18 cellular contexts compared by ENCODE assay signal in the genomic region with DNA sequence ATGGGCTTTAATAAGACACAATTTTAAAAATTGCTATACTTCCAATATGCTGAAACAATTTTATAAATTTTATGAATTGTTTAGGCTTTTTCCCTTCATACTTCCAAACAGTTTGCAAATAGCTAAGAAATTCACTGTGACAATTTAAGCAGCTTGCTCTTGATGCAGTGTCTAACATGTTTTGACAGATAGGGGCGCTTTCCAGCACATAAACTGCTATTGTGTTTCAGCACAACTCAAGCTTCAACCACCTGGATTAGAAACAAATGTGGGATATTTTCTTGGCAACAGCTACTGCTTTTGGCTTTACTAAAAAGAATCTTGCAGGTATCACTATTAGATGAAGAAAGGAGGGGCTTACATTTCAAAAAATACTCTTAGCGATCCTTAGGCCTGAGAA.
A peak's percentile ranks its signal among the peaks of the same experiment; 100 is the strongest.
DNase-seq lines count a peak whose midpoint lies in the region; ATAC-seq, FAIRE-seq and TF ChIP-seq lines count a peak whose summit lies in the region.
"Had no signal": no experiment of that assay in that cellular context is flagged by ENCODE, and none has a peak within 500 bp of the region (broad histone marks: within the 10 kb centered on the region; RNA-seq: fewer than 3 reads in every experiment).

No MANE protein-coding gene starts in this region.

- CTCF ChIA-PET in activated CD8-positive, alpha-beta memory T cell treated with anti-CD3 and anti-CD28 coated beads, Interleukin-2, amount 10 ng/mL, durations not matched to agents 7 days and 5 days (lab: Charles Lee) = no interaction called here

- H3K36me3 ChIP-seq in GM23338 (ENCODE audit: insufficient read depth) (no peaks in the 10 kb centered on the region; the same call in 1 of the 2 replicates), Loucy (ENCODE audit: insufficient read depth, low read length) (no peaks in the 10 kb centered on the region), bronchial epithelial cell (ENCODE audit: control insufficient read depth, insufficient read depth, low read length) (no peaks in the 10 kb centered on the region), small intestine (ENCODE audit: control insufficient read depth in 2 of 2, insufficient read depth in 2 of 2, low read length in 2 of 2) (no peaks in the 10 kb centered on the region)
- H3K36me3 ChIP-seq: BE2C, MG63 had no signal

- H3K9me3 ChIP-seq in Loucy (ENCODE audit: insufficient read depth, low read depth, low read length) (peaks cover 4% of the 10 kb centered on the region; the same call in 1 of the 2 replicates), small intestine (ENCODE audit: control insufficient read depth, low read depth) (no peaks in the 10 kb centered on the region)
- H3K9me3 ChIP-seq: BE2C, MG63 had no signal

- H3K79me2 ChIP-seq in GM23338 (replicated peaks; ENCODE audit: insufficient read depth) (no peaks in the 10 kb centered on the region), Loucy (ENCODE audit: insufficient read depth, low read length) (no peaks in the 10 kb centered on the region)

- no peak overlapping the region for H3K9ac ChIP-seq in Loucy (ENCODE audit: low read depth, low read length, poor library complexity, severe bottlenecking)
- H3K9ac ChIP-seq: GM23248 had no signal

- TF ChIP-seq CTCF in GM23338 (conservative IDR thresholded peaks at IDR 0.05; ENCODE audit: low read depth in 2 of 2) = peak; percentile 29 to 36
- TF ChIP-seq CTCF in Loucy (conservative IDR thresholded peaks at IDR 0.05; ENCODE audit: low read length) = 0 out of 2 replicates have a peak, but pooled peaks have one; percentile 24
- peak; percentile 34 for TF ChIP-seq CTCF in bronchial epithelial cell (IDR thresholded peaks at IDR 0.05; ENCODE audit: insufficient read depth, low read length, severe bottlenecking)

- no peaks in the 10 kb centered on the region for H3K27me3 Mint-ChIP-seq in GM23338 (ENCODE audit: insufficient read depth, low read depth, poor library complexity)
- no peaks in the 10 kb centered on the region for H3K27me3 Mint-ChIP-seq in activated CD8-positive, alpha-beta memory T cell treated with anti-CD3 and anti-CD28 coated beads, Interleukin-2, amount 10 ng/mL, durations not matched to agents 7 days and 5 days

- H3K4me1 ChIP-seq in GM23338 (ENCODE audit: insufficient read depth) (no peaks in the 10 kb centered on the region), Loucy (ENCODE audit: insufficient read depth, low read length, poor library complexity, severe bottlenecking) (peaks cover 15% of the 10 kb centered on the region), small intestine (ENCODE audit: control insufficient read depth in 2 of 2, insufficient read depth in 1 of 2, low read depth in 1 of 2, low read length in 1 of 2) (no peaks in the 10 kb centered on the region)
- H3K4me1 ChIP-seq: BE2C had no signal

- no peak for ATAC-seq in GM23338
- ATAC-seq in activated CD8-positive, alpha-beta memory T cell treated with anti-CD3 and anti-CD28 coated beads, Interleukin-2, amount 10 ng/mL, durations not matched to agents 7 days and 5 days = no peak
- ATAC-seq: CD8-positive, alpha-beta T cell had no signal

- no peaks in the 10 kb centered on the region for H4K20me1 ChIP-seq in GM23338 (replicated peaks; ENCODE audit: insufficient read depth)
- H4K20me1 ChIP-seq in Loucy (ENCODE audit: insufficient read depth, low read length, poor library complexity, severe bottlenecking) = no peaks in the 10 kb centered on the region

- H3K27me3 ChIP-seq in GM23338 (ENCODE audit: insufficient read depth) (no peaks in the 10 kb centered on the region), Loucy (ENCODE audit: insufficient read depth, low read length, poor library complexity, severe bottlenecking) (no peaks in the 10 kb centered on the region), bronchial epithelial cell (ENCODE audit: control insufficient read depth, insufficient read depth, low read length) (no peaks in the 10 kb centered on the region), small intestine (ENCODE audit: control insufficient read depth in 2 of 2, insufficient read depth in 2 of 2, low read length in 2 of 2) (no peaks in the 10 kb centered on the region)
- H3K27me3 ChIP-seq: BE2C, MG63 had no signal

- H3K36me3 Mint-ChIP-seq in GM23338 (ENCODE audit: low read depth) = peaks cover 27% of the 10 kb centered on the region
- H3K36me3 Mint-ChIP-seq in activated CD8-positive, alpha-beta memory T cell treated with anti-CD3 and anti-CD28 coated beads, Interleukin-2, amount 10 ng/mL, durations not matched to agents 7 days and 5 days = peaks cover 2% of the 10 kb centered on the region
- H3K36me3 Mint-ChIP-seq: CD8-positive, alpha-beta T cell had no signal

- H3K4me1 Mint-ChIP-seq in GM23338 = no peaks in the 10 kb centered on the region
- H3K4me1 Mint-ChIP-seq in activated CD8-positive, alpha-beta memory T cell treated with anti-CD3 and anti-CD28 coated beads, Interleukin-2, amount 10 ng/mL, durations not matched to agents 7 days and 5 days = peaks cover 7% of the 10 kb centered on the region

- H3K9me2 ChIP-seq in GM23338 (ENCODE audit: insufficient read depth) = no peaks in the 10 kb centered on the region
- no peaks in the 10 kb centered on the region for H3K9me2 ChIP-seq in Loucy (replicated peaks; ENCODE audit: low read depth, low read length)

- H3F3A ChIP-seq in GM23338 (replicated peaks; ENCODE audit: low read depth) (no peaks in the 10 kb centered on the region), Loucy (ENCODE audit: low read depth) (no peaks in the 10 kb centered on the region)

- H3K4me3 ChIP-seq in GM23338 (no peak overlapping the region), Loucy (ENCODE audit: low read length, poor library complexity, severe bottlenecking) (no peak overlapping the region), bronchial epithelial cell (ENCODE audit: low read depth, low read length) (no peak overlapping the region), small intestine (ENCODE audit: low read depth in 1 of 2, low read length in 2 of 2) (no peak overlapping the region)
- H3K4me3 ChIP-seq: GM23248, MG63 had no signal

- H3K4me3 Mint-ChIP-seq in GM23338 = no peak overlapping the region
- no peak overlapping the region for H3K4me3 Mint-ChIP-seq in activated CD8-positive, alpha-beta memory T cell treated with anti-CD3 and anti-CD28 coated beads, Interleukin-2, amount 10 ng/mL, durations not matched to agents 7 days and 5 days
- H3K4me3 Mint-ChIP-seq: CD8-positive, alpha-beta T cell had no signal

- no peak overlapping the region for H3K27ac Mint-ChIP-seq in GM23338
- H3K27ac Mint-ChIP-seq in activated CD8-positive, alpha-beta memory T cell treated with anti-CD3 and anti-CD28 coated beads, Interleukin-2, amount 10 ng/mL, durations not matched to agents 7 days and 5 days = no peak overlapping the region
- H3K27ac Mint-ChIP-seq: CD8-positive, alpha-beta T cell had no signal

- H3K4me2 ChIP-seq in GM23338 = no peak overlapping the region
- no peak overlapping the region for H3K4me2 ChIP-seq in Loucy (ENCODE audit: low read depth, low read length, poor library complexity, severe bottlenecking)

- WGBS in small intestine, 3 donors = 73 to 80% (median 80%) methylated on average over 2 of the region's 2 CpGs

- DNase-seq in GM23338 (ENCODE audit: low spot score) = peak; percentile 23
- DNase-seq in bronchial epithelial cell (ENCODE audit: low read depth) = peak; percentile 29
- DNase-seq in left kidney (ENCODE audit: low read depth, low spot score) = peak; percentile 27
- DNase-seq in activated CD8-positive, alpha-beta memory T cell treated with anti-CD3 and anti-CD28 coated beads, Interleukin-2, amount 10 ng/mL, durations not matched to agents 7 days and 5 days = no peak
- no peak for DNase-seq in small intestine
- no peak for DNase-seq in NCI-H1092 treated with DMSO at 0.1 percent for 48 hours (lab: John Stamatoyannopoulos, UW)
- DNase-seq: BE2C; CD8-positive, alpha-beta T cell; GF-D8; GM23248; KG1; MG63; NCI-H1417; NCI-H1930; NCI-H524 treated with DMSO at 0.1 percent for 48 hours; Right ventricle myocardium superior had no signal

- H3K27ac ChIP-seq in GM23338 (ENCODE audit: low read depth) = no peak overlapping the region
- H3K27ac ChIP-seq in small intestine (ENCODE audit: low read depth in 1 of 2, low read length in 1 of 2) = no peak overlapping the region
- H3K27ac ChIP-seq: GM23248 had no signal

- FAIRE-seq in bronchial epithelial cell (lab: Jason Lieb, UNC) (no peak), small intestine (lab: Jason Lieb, UNC) (no peak)
- FAIRE-seq: D721Med had no signal

- no peak overlapping the region for H2AFZ ChIP-seq in GM23338
- no peak overlapping the region for H2AFZ ChIP-seq in Loucy (ENCODE audit: low read length)
- H2AFZ ChIP-seq: GM23248 had no signal

- H3K9me3 Mint-ChIP-seq in GM23338 = peaks cover 37% of the 10 kb centered on the region
- peaks cover 4% of the 10 kb centered on the region for H3K9me3 Mint-ChIP-seq in activated CD8-positive, alpha-beta memory T cell treated with anti-CD3 and anti-CD28 coated beads, Interleukin-2, amount 10 ng/mL, durations not matched to agents 7 days and 5 days (ENCODE audit: low read depth)

TF ChIP-seq in GM23338, 12 proteins besides CTCF, POLR2A, EP300 and RAD21 (continues in another document):
- no peak for TF ChIP-seq ZNF114 (CRISPR knock-in tag; IDR thresholded peaks at IDR 0.05)
- no peak for TF ChIP-seq STAT1 (IDR thresholded peaks at IDR 0.05; ENCODE audit: unreplicated experiment)
- no peak for TF ChIP-seq EZH2phosphoT487 (IDR thresholded peaks at IDR 0.05; ENCODE audit: unreplicated experiment)
- no peak for TF ChIP-seq JUNB (IDR thresholded peaks at IDR 0.05; ENCODE audit: unreplicated experiment)
- TF ChIP-seq POLR2AphosphoS5 (IDR thresholded peaks at IDR 0.05; ENCODE audit: low read depth) = no peak
- no peak for TF ChIP-seq CREB1 (CRISPR knock-in tag; IDR thresholded peaks at IDR 0.05; ENCODE audit: low read depth)
- TF ChIP-seq, protein P1, sequence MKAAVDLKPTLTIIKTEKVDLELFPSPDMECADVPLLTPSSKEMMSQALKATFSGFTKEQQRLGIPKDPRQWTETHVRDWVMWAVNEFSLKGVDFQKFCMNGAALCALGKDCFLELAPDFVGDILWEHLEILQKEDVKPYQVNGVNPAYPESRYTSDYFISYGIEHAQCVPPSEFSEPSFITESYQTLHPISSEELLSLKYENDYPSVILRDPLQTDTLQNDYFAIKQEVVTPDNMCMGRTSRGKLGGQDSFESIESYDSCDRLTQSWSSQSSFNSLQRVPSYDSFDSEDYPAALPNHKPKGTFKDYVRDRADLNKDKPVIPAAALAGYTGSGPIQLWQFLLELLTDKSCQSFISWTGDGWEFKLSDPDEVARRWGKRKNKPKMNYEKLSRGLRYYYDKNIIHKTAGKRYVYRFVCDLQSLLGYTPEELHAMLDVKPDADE (IDR thresholded peaks at IDR 0.05) = no peak
- TF ChIP-seq ZNF331 (CRISPR knock-in tag; IDR thresholded peaks at IDR 0.05; ENCODE audit: low read depth) = no peak
- TF ChIP-seq NANOG (IDR thresholded peaks at IDR 0.05; ENCODE audit: borderline replicate concordance) = no peak

Comparison
In these comparisons a context has a peak if more than half of its experiments do, and no peak if none do; other contexts are left out.
1. DNase-seq: peak in GM23338 (single experiment), bronchial epithelial cell (single experiment) and left kidney (single experiment); none in activated CD8-positive, alpha-beta memory T cell treated with anti-CD3 and anti-CD28 coated beads, Interleukin-2, amount 10 ng/mL, durations not matched to agents 7 days and 5 days (single experiment), small intestine (single experiment) and NCI-H1092 treated with DMSO at 0.1 percent for 48 hours (single experiment).
2. Peak in every context shown above with its lines, with median percentiles within 50 percentile points of each other: CTCF ChIP-seq.